Comparison of ENCODE assay signal across 22 cellular contexts in the genomic region with DNA sequence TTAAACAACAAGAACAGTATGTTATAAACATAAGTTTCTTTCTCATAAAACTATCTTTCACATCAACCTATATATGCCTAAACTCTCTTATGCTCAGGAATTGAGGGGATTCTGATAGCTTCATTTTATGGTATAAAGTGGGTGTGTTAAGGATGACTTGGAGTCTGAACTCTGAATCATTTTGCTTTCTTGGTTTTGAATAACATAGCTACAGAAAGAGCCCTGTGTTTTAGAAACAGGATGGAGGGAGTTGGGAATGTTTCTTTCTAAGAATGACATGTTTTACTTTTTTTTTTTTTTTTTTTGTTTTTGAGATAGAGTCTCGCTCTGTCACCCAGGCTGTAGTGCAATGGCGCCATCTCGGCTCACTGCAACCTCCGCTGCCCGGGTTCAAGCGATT. TPM values are rescaled to one million over a fixed set of nuclear protein-coding genes. Genes with fewer than 3 reads are reported as not detected.
DNase-seq lines count a peak whose midpoint lies in the region; ATAC-seq, FAIRE-seq and TF ChIP-seq lines count a peak whose summit lies in the region.
"Had no signal": no experiment of that assay in that cellular context is flagged by ENCODE, and none has a peak within 500 bp of the region (broad histone marks: within the 10 kb centered on the region; RNA-seq: fewer than 3 reads in every experiment).

No MANE protein-coding gene starts in this region.

- no peak for TF ChIP-seq RAD21 in SK-N-SH (IDR thresholded peaks at IDR 0.05; ENCODE audit: low read length)

- H3F3A ChIP-seq in SK-N-SH (replicated peaks; ENCODE audit: insufficient read depth), result peaks cover 42% of the 10 kb centered on the region

- H3K9ac ChIP-seq in SK-N-SH (peak overlapping the region; percentile 58; the same call in 1 of the 2 replicates), skeletal muscle satellite cell (ENCODE audit: low read depth, low read length) (peak overlapping the region; percentile 59)

- no peak for FAIRE-seq in H54 (lab: Jason Lieb, UNC)
- FAIRE-seq: GM19239 had no signal

- no peaks in the 10 kb centered on the region; the same call in 1 of the 2 replicates for H3K79me2 ChIP-seq in SK-N-SH (ENCODE audit: insufficient read depth)

- H3K4me1 ChIP-seq in SK-N-SH (ENCODE audit: control insufficient read depth in 1 of 2, insufficient read depth in 2 of 2, low read depth in 1 of 2, low read length in 1 of 2), result peaks cover 0 to 13% of the 10 kb centered on the region in 2 experiments; a peak in 2 of 4 replicates
- peaks cover 25% of the 10 kb centered on the region for H3K4me1 ChIP-seq in skeletal muscle satellite cell (ENCODE audit: control insufficient read depth, insufficient read depth, low read length)

- no peaks in the 10 kb centered on the region for H4K20me1 ChIP-seq in SK-N-SH (ENCODE audit: insufficient read depth)

- POLR2A ChIA-PET in SK-N-SH (lab: Yijun Ruan, JAX), result no interaction called here

- no peaks in the 10 kb centered on the region for H3K27me3 Mint-ChIP-seq in activated T-helper 17 cell treated with anti-CD3 and anti-CD28 coated beads, Interleukin-2, amount 50 U/mL, for 72 hours

- H3K9me3 ChIP-seq in SK-N-SH (no peaks in the 10 kb centered on the region), skeletal muscle satellite cell (replicated peaks; ENCODE audit: low read length) (no peaks in the 10 kb centered on the region)
- H3K9me3 ChIP-seq: neutrophil had no signal

- no peak overlapping the region for H3K27ac Mint-ChIP-seq in activated T-helper 17 cell treated with anti-CD3 and anti-CD28 coated beads, Interleukin-2, amount 50 U/mL, for 72 hours
- H3K27ac Mint-ChIP-seq: activated naive CD4-positive, alpha-beta T cell treated with anti-CD3 and anti-CD28 coated beads, Interleukin-2, amount 50 U/mL, for 72 hours had no signal

- no peak overlapping the region for H2AFZ ChIP-seq in SK-N-SH (ENCODE audit: low read depth)

- H3K4me1 Mint-ChIP-seq in activated T-helper 17 cell treated with anti-CD3 and anti-CD28 coated beads, Interleukin-2, amount 50 U/mL, for 72 hours, result no peaks in the 10 kb centered on the region

- H3K36me3 Mint-ChIP-seq in activated T-helper 17 cell treated with anti-CD3 and anti-CD28 coated beads, Interleukin-2, amount 50 U/mL, for 72 hours (ENCODE audit: low read depth), result peaks cover 59% of the 10 kb centered on the region

- H3K36me3 ChIP-seq in SK-N-SH (replicated peaks in 1 of 2; ENCODE audit: control insufficient read depth in 1 of 2, insufficient read depth in 2 of 2, low read length in 1 of 2) (peaks cover 19 to 39% of the 10 kb centered on the region in 2 experiments), skeletal muscle satellite cell (ENCODE audit: insufficient read depth, low read length) (peaks cover 18% of the 10 kb centered on the region)

- CTCF ChIA-PET in SK-N-SH (lab: Yijun Ruan, JAX), result interaction anchor here (1.4 kb wide), 1 partner anchor 32 kb away, joined by 3 read pairs; no protein-coding TSS in a partner anchor

- no peaks in the 10 kb centered on the region for H3K9me2 ChIP-seq in SK-N-SH

- H3K4me3 Mint-ChIP-seq in activated T-helper 17 cell treated with anti-CD3 and anti-CD28 coated beads, Interleukin-2, amount 50 U/mL, for 72 hours, result no peak overlapping the region

- TF ChIP-seq CTCF in SK-N-SH (IDR thresholded peaks at IDR 0.05), result peak; percentile 28

- H3K9me3 Mint-ChIP-seq in activated T-helper 17 cell treated with anti-CD3 and anti-CD28 coated beads, Interleukin-2, amount 50 U/mL, for 72 hours, result no peaks in the 10 kb centered on the region
- H3K9me3 Mint-ChIP-seq: activated naive CD4-positive, alpha-beta T cell treated with anti-CD3 and anti-CD28 coated beads, Interleukin-2, amount 50 U/mL, for 72 hours had no signal

- H3K4me2 ChIP-seq in SK-N-SH (peak overlapping the region; percentile 12; the same call in 1 of the 2 replicates), skeletal muscle satellite cell (ENCODE audit: low read length) (peak overlapping the region; percentile 54)

- TF ChIP-seq EP300 in SK-N-SH (IDR thresholded peaks at IDR 0.05; ENCODE audit: borderline replicate concordance in 1 of 2, low read depth in 1 of 2, low read length in 1 of 2), result no peak

- 95% methylated on average over 6 of the region's 6 CpGs for WGBS in SK-N-SH (ENCODE audit: low lambda C conversion rate)

- peak; percentile 7 for DNase-seq in H54 (ENCODE audit: insufficient read length, low spot score)
- no peak for DNase-seq in SK-N-SH
- DNase-seq in fibroblast of gingiva (ENCODE audit: low read depth), result peak; percentile 4
- DNase-seq in hypothalamus (lab: John Stamatoyannopoulos, UW), result no peak
- no peak for DNase-seq in OCI-M1 (lab: John Stamatoyannopoulos, UW)
- DNase-seq: activated CD4-positive, CD25-positive, alpha-beta regulatory T cell treated with anti-CD3 and anti-CD28 coated beads, Interleukin-2, amount 50 U/mL, for 72 hours; activated CD8-positive, alpha-beta memory T cell treated with anti-CD3 and anti-CD28 coated beads for 24 hours; activated T-cell treated with anti-CD3 and anti-CD28 coated beads, Interleukin-2, amount 50 U/mL, for 48 hours; foreskin keratinocyte; H7; Kasumi-1; NCI-H1092 treated with DMSO at 0.1 percent for 48 hours; NCI-H510A treated with DMSO at 0.1 percent for 48 hours; stimulated activated CD4-positive, alpha-beta T cell treated with anti-CD3 and anti-CD28 coated beads, Interleukin-12 subunit alpha, Interleukin-12 subunit beta, amount 100 ng/mL, for 4 hours; stimulated activated CD8-positive, alpha-beta memory T cell treated with anti-CD3 and anti-CD28 coated beads, Interleukin-4, amount 100 ng/mL, for 48 hours had no signal

- ATAC-seq in activated T-helper 17 cell treated with anti-CD3 and anti-CD28 coated beads, Interleukin-2, amount 50 U/mL, for 72 hours (replicated peaks), result no peak
- no peak for ATAC-seq in HG02759 (IDR thresholded peaks at IDR 0.05; ENCODE audit: unreplicated experiment)
- ATAC-seq: activated naive CD4-positive, alpha-beta T cell treated with anti-CD3 and anti-CD28 coated beads, Interleukin-2, amount 50 U/mL, for 72 hours; foreskin keratinocyte had no signal

- no peak overlapping the region for H3K4me3 ChIP-seq in SK-N-SH (ENCODE audit: low read depth in 2 of 2, low read length in 1 of 2)
- H3K4me3 ChIP-seq in skeletal muscle satellite cell (ENCODE audit: low read length), result no peak overlapping the region
- H3K4me3 ChIP-seq: lung had no signal

- H3K27me3 ChIP-seq in SK-N-SH (ENCODE audit: insufficient read depth), result no peaks in the 10 kb centered on the region
- no peaks in the 10 kb centered on the region for H3K27me3 ChIP-seq in skeletal muscle satellite cell (ENCODE audit: control insufficient read depth, insufficient read depth, low read length)
- H3K27me3 ChIP-seq: foreskin keratinocyte, neutrophil had no signal

- peak overlapping the region in 1 of 2 experiments; percentile 92; a peak in 2 of 4 replicates for H3K27ac ChIP-seq in SK-N-SH (ENCODE audit: low read depth in 2 of 2, low read length in 1 of 2)
- H3K27ac ChIP-seq: foreskin keratinocyte, neutrophil had no signal

- no peak for TF ChIP-seq POLR2A in H54 (IDR thresholded peaks at IDR 0.05; ENCODE audit: low read depth, low read length)

TF ChIP-seq in SK-N-SH, 30 proteins besides CTCF, POLR2A, EP300 and RAD21:
- no peak for TF ChIP-seq FOXJ3 (CRISPR knock-in tag; IDR thresholded peaks at IDR 0.05)
- no peak for TF ChIP-seq POLR2AphosphoS5 (IDR thresholded peaks at IDR 0.05; ENCODE audit: low read depth, low read length)

RNA-seq across cellular contexts. Expression of a gene that starts 50.1 kb away (rescaled TPM):
- polyA plus RNA-seq in SK-N-SH (2012; rRNA removed), result 25.0 and 36.1 TPM in 2 replicates
- polyA plus RNA-seq in SK-N-SH (2012; cell fraction: cytosol; rRNA removed), result 39.7 and 42.9 TPM in 2 replicates
- polyA plus RNA-seq in SK-N-SH (2012; cell fraction: nucleus; rRNA removed), result 11.5 and 30.5 TPM in 2 replicates
- 23.8 and 32.3 TPM in 2 replicates for total RNA-seq in skeletal muscle satellite cell (2012; rRNA removed)
- total RNA-seq in activated T-helper 17 cell treated with anti-CD3 and anti-CD28 coated beads, Interleukin-2, amount 50 U/mL, for 72 hours, result 10 to 100 TPM; 19.5 to 26.2 TPM

Comparison
In these comparisons a context has a peak if more than half of its experiments do, and no peak if none do; other contexts are left out.
1. DNase-seq: peak in H54 (single experiment) and fibroblast of gingiva (single experiment); none in SK-N-SH (single experiment), hypothalamus (0 of 51) and OCI-M1 (single experiment).